ENCODE assay signal across 7 cellular contexts in the genomic region with DNA sequence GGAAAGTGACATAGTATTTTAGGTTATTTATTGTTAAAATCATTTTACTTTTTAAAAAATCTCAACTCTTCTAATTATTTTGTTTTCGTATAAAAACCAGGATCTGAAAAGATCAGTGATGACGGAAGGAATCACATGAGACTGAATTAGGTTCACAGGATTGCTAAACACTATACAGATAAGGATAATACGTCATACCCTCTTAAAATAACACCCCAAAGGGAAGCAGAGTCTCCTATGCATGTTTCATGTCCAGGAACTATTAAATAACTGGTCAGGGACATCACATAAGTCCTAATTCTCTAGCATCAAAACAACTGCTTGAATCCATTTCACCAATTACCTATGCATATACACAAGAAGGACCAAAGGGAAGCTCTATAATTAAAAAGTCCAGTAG.
"Had no signal": no experiment of that assay in that cellular context is flagged by ENCODE, and none has a peak within 500 bp of the region (broad histone marks: within the 10 kb centered on the region; RNA-seq: fewer than 3 reads in every experiment).

No MANE protein-coding gene starts in this region.

- H3K27ac ChIP-seq: HL-60 had no signal

- ATAC-seq: HepG2, K562 had no signal

- FAIRE-seq: HepG2, HTR-8/SVneo, K562 had no signal

- H3K27me3 Mint-ChIP-seq: IgD-negative memory B cell had no signal

- DNase-seq: IMR-90, KBM-7 had no signal

- H3K27ac Mint-ChIP-seq: IgD-negative memory B cell had no signal

- H3K4me3 ChIP-seq: K562 had no signal
